ENCODE assay signal across 1 cellular context in genomic region chr1:229408458-229409037, GRCh38.
TF ChIP-seq lines count a peak whose summit lies in the region.

No MANE protein-coding gene starts in this region.

TF ChIP-seq in SK-N-SH, 30 proteins besides CTCF, POLR2A, EP300 and RAD21 (continued from another document):
- TF ChIP-seq, protein P1, sequence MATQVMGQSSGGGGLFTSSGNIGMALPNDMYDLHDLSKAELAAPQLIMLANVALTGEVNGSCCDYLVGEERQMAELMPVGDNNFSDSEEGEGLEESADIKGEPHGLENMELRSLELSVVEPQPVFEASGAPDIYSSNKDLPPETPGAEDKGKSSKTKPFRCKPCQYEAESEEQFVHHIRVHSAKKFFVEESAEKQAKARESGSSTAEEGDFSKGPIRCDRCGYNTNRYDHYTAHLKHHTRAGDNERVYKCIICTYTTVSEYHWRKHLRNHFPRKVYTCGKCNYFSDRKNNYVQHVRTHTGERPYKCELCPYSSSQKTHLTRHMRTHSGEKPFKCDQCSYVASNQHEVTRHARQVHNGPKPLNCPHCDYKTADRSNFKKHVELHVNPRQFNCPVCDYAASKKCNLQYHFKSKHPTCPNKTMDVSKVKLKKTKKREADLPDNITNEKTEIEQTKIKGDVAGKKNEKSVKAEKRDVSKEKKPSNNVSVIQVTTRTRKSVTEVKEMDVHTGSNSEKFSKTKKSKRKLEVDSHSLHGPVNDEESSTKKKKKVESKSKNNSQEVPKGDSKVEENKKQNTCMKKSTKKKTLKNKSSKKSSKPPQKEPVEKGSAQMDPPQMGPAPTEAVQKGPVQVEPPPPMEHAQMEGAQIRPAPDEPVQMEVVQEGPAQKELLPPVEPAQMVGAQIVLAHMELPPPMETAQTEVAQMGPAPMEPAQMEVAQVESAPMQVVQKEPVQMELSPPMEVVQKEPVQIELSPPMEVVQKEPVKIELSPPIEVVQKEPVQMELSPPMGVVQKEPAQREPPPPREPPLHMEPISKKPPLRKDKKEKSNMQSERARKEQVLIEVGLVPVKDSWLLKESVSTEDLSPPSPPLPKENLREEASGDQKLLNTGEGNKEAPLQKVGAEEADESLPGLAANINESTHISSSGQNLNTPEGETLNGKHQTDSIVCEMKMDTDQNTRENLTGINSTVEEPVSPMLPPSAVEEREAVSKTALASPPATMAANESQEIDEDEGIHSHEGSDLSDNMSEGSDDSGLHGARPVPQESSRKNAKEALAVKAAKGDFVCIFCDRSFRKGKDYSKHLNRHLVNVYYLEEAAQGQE (IDR thresholded peaks at IDR 0.05; ENCODE audit: low read depth, low read length): peak; percentile 87
- no peak for TF ChIP-seq RXRA (IDR thresholded peaks at IDR 0.05; ENCODE audit: borderline replicate concordance, low read depth)
